22 cellular contexts compared by ENCODE assay signal in the genomic region with DNA sequence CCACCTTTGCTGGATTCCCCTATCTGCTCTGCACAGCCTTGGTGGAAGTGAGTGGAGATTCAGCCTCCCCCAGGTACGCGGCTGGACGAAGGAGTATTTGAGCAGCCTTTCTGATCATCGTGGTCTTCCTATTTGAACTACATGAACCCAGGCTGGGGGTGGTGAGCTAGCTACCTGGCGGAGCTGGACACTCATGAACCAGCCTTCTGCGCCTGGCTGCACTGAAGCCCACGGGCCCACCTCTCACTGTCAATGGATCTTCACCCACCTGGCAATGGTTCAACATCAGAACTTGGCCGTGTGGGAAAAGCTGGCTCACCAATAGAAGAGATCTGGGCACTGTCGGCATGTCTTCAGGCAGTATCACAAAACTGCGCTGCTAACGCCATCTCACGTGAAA. TPM values are rescaled to one million over a fixed set of nuclear protein-coding genes. Genes with fewer than 3 reads are reported as not detected.
DNase-seq lines count a peak whose midpoint lies in the region; TF ChIP-seq lines count a peak whose summit lies in the region.
"Had no signal": no experiment of that assay in that cellular context is flagged by ENCODE, and none has a peak within 500 bp of the region (broad histone marks: within the 10 kb centered on the region; RNA-seq: fewer than 3 reads in every experiment).

No MANE protein-coding gene starts in this region.

- TF ChIP-seq POLR2A in spleen (IDR thresholded peaks at IDR 0.05), result no peak

- H3K4me1 Mint-ChIP-seq in activated CD4-positive, alpha-beta memory T cell treated with anti-CD3 and anti-CD28 coated beads for 36 hours (ENCODE audit: low read depth), result no peaks in the 10 kb centered on the region
- H3K4me1 Mint-ChIP-seq in glutamatergic neuron (ENCODE audit: low read depth, unreplicated experiment), result peaks cover 5% of the 10 kb centered on the region

- H3K9me3 Mint-ChIP-seq in activated CD4-positive, alpha-beta memory T cell treated with anti-CD3 and anti-CD28 coated beads for 36 hours, result peaks cover 22% of the 10 kb centered on the region
- peaks cover 26% of the 10 kb centered on the region for H3K9me3 Mint-ChIP-seq in glutamatergic neuron (ENCODE audit: unreplicated experiment)

- peaks cover 0 to 64% (median 32%) of the 10 kb centered on the region in 6 donors for H3K36me3 ChIP-seq in spleen

- no peak overlapping the region for H3K27ac Mint-ChIP-seq in activated CD4-positive, alpha-beta memory T cell treated with anti-CD3 and anti-CD28 coated beads for 36 hours
- H3K27ac Mint-ChIP-seq in glutamatergic neuron (ENCODE audit: unreplicated experiment), result peak overlapping the region; percentile 38
- H3K27ac Mint-ChIP-seq: IgD-negative memory B cell had no signal

- H3K4me3 ChIP-seq in spleen, result no peak overlapping the region
- H3K4me3 ChIP-seq: PC-9 had no signal

- H3K27ac ChIP-seq in spleen (no peak overlapping the region), RWPE1 (no peak overlapping the region)
- H3K27ac ChIP-seq: HL-60, KMS-11, PC-9 had no signal

- POLR2A ChIA-PET in activated CD4-positive, alpha-beta memory T cell treated with anti-CD3 and anti-CD28 coated beads for 36 hours (lab: Charles Lee), result no interaction called here
- POLR2A ChIA-PET in RWPE1 (lab: Yijun Ruan, JAX; ENCODE audit: low non-redundant PET), result no interaction called here

- CTCF ChIA-PET in activated CD4-positive, alpha-beta memory T cell treated with anti-CD3 and anti-CD28 coated beads for 36 hours (lab: Charles Lee), result interaction anchor here (1.0 kb wide), 1 partner anchor 34 kb away, joined by 3 read pairs; no protein-coding TSS in a partner anchor
- CTCF ChIA-PET in RWPE1 (lab: Yijun Ruan, JAX), result interaction anchor here (0.7 kb wide), 1 partner anchor 198 kb away, joined by 3 read pairs; no protein-coding TSS in a partner anchor

- WGBS in spleen, 5 donors, result 95 to 98% (median 97%) methylated on average over 12 of the region's 12 CpGs

- TF ChIP-seq CTCF in glutamatergic neuron (IDR thresholded peaks at IDR 0.05; ENCODE audit: partially characterized antibody, unreplicated experiment), result no peak
- TF ChIP-seq CTCF in spleen (IDR thresholded peaks at IDR 0.05 in 8 of 11, conservative IDR thresholded peaks at IDR 0.05 in 3 of 11), result no peak
- TF ChIP-seq CTCF in RWPE1 (conservative IDR thresholded peaks at IDR 0.05; ENCODE audit: low read depth), result no peak

- intact Hi-C loops in activated CD4-positive, alpha-beta memory T cell treated with anti-CD3 and anti-CD28 coated beads for 36 hours (cut with micrococcal nuclease), result no loop called here
- intact Hi-C loops in spleen (cut with DNase I; ENCODE audit: low total_unique reads), result no loop called here

- H3K4me1 ChIP-seq in spleen, result peaks cover 0 to 16% (median 3%) of the 10 kb centered on the region in 6 donors

- H3K9me3 ChIP-seq in spleen, result peaks cover 0 to 48% (median 26%) of the 10 kb centered on the region in 8 donors

- peak; percentile 20 for DNase-seq in activated CD8-positive, alpha-beta memory T cell treated with anti-CD3 and anti-CD28 coated beads, Interleukin-2, amount 50 U/mL, for 48 hours
- DNase-seq in activated CD8-positive, alpha-beta memory T cell treated with anti-CD3 and anti-CD28 coated beads for 24 hours, result no peak
- peak; percentile 1 for DNase-seq in activated CD4-positive, alpha-beta memory T cell treated with anti-CD3 and anti-CD28 coated beads for 36 hours
- DNase-seq in glutamatergic neuron, result no peak
- peak; percentile 41 for DNase-seq in spleen
- no peak for DNase-seq in DMS 273 (lab: John Stamatoyannopoulos, UW; ENCODE audit: unreplicated experiment)
- no peak for DNase-seq in RWPE1 (ENCODE audit: low spot score)
- DNase-seq in activated CD4-positive, alpha-beta T cell treated with anti-CD3 and anti-CD28 coated beads for 1 hour, result no peak
- DNase-seq: 8988T; ACHN; CD4-positive, CD25-positive, alpha-beta regulatory T cell; NCI-H1048; NCI-H1417; NCI-H1694 treated with DMSO at 0.1 percent for 48 hours; NCI-H2081; NCI-H2227 treated with DMSO at 0.1 percent for 48 hours; NCI-H526 treated with DMSO at 0.1 percent for 48 hours; PC-9; SHP77 had no signal

- no peak overlapping the region for H3K4me3 Mint-ChIP-seq in activated CD4-positive, alpha-beta memory T cell treated with anti-CD3 and anti-CD28 coated beads for 36 hours
- no peak overlapping the region for H3K4me3 Mint-ChIP-seq in glutamatergic neuron (ENCODE audit: unreplicated experiment)
- H3K4me3 Mint-ChIP-seq: CD4-positive, CD25-positive, alpha-beta regulatory T cell; IgD-negative memory B cell had no signal

- no peaks in the 10 kb centered on the region for H3K27me3 Mint-ChIP-seq in activated CD4-positive, alpha-beta memory T cell treated with anti-CD3 and anti-CD28 coated beads for 36 hours
- H3K27me3 Mint-ChIP-seq in glutamatergic neuron (ENCODE audit: unreplicated experiment), result peaks cover 10% of the 10 kb centered on the region
- H3K27me3 Mint-ChIP-seq: CD4-positive, CD25-positive, alpha-beta regulatory T cell; IgD-negative memory B cell had no signal

- peaks cover 49% of the 10 kb centered on the region for H3K36me3 Mint-ChIP-seq in activated CD4-positive, alpha-beta memory T cell treated with anti-CD3 and anti-CD28 coated beads for 36 hours
- peaks cover 55% of the 10 kb centered on the region for H3K36me3 Mint-ChIP-seq in glutamatergic neuron (ENCODE audit: unreplicated experiment)

- peaks cover 0 to 16% (median 0%) of the 10 kb centered on the region in 7 donors for H3K27me3 ChIP-seq in spleen (replicated peaks in 1 of 7)

RNA-seq across cellular contexts. Expression of a gene that starts 35.4 kb away (rescaled TPM):
- total RNA-seq in activated CD4-positive, alpha-beta memory T cell treated with anti-CD3 and anti-CD28 coated beads for 36 hours, result 10 to 100 TPM; 18.4 to 19.1 TPM
- 9.0 TPM for total RNA-seq in glutamatergic neuron (ENCODE audit: unreplicated experiment)
- total RNA-seq in spleen, result 10 to 100 TPM; 26.5 to 45.5 (median 30.1) TPM
- polyA plus RNA-seq in spleen, result 10 to 100 TPM in 1 of 3 donors, 1 to 10 TPM in 2; 7.6 to 11.4 (median 8.1) TPM

RNA-seq across cellular contexts. Expression of a gene that starts 37.8 kb away (rescaled TPM):
- total RNA-seq in activated CD4-positive, alpha-beta memory T cell treated with anti-CD3 and anti-CD28 coated beads for 36 hours, result 1 to 10 TPM; 4.1 to 4.2 TPM
- total RNA-seq in glutamatergic neuron (ENCODE audit: unreplicated experiment), result 2.8 TPM
- total RNA-seq in spleen, result 10 to 100 TPM in 1 of 7 donors, 1 to 10 TPM in 6; 5.9 to 13.6 (median 7.1) TPM
- 1 to 10 TPM; 6.5 to 9.0 (median 7.9) TPM for polyA plus RNA-seq in spleen

RNA-seq across cellular contexts. Expression of a gene that starts 45.9 kb away (rescaled TPM):
- 10 to 100 TPM; 55.2 to 56.0 TPM for total RNA-seq in activated CD4-positive, alpha-beta memory T cell treated with anti-CD3 and anti-CD28 coated beads for 36 hours
- 20.9 TPM for total RNA-seq in glutamatergic neuron (ENCODE audit: unreplicated experiment)
- total RNA-seq in spleen, result 100 to 1,000 TPM in 2 of 7 donors, 10 to 100 TPM in 5; 57.2 to 116 (median 73.0) TPM
- 100 to 1,000 TPM in 2 of 3 donors, 10 to 100 TPM in 1; 79.8 to 165 (median 107) TPM for polyA plus RNA-seq in spleen

Comparison
In these comparisons a context has a peak if more than half of its experiments do, and no peak if none do; other contexts are left out.
1. DNase-seq: peak in activated CD8-positive, alpha-beta memory T cell treated with anti-CD3 and anti-CD28 coated beads, Interleukin-2, amount 50 U/mL, for 48 hours (single experiment), activated CD4-positive, alpha-beta memory T cell treated with anti-CD3 and anti-CD28 coated beads for 36 hours (single experiment) and spleen (single experiment); none in activated CD8-positive, alpha-beta memory T cell treated with anti-CD3 and anti-CD28 coated beads for 24 hours (single experiment), glutamatergic neuron (single experiment), DMS 273 (single experiment), RWPE1 (single experiment) and activated CD4-positive, alpha-beta T cell treated with anti-CD3 and anti-CD28 coated beads for 1 hour (single experiment).